In the genomic region with DNA sequence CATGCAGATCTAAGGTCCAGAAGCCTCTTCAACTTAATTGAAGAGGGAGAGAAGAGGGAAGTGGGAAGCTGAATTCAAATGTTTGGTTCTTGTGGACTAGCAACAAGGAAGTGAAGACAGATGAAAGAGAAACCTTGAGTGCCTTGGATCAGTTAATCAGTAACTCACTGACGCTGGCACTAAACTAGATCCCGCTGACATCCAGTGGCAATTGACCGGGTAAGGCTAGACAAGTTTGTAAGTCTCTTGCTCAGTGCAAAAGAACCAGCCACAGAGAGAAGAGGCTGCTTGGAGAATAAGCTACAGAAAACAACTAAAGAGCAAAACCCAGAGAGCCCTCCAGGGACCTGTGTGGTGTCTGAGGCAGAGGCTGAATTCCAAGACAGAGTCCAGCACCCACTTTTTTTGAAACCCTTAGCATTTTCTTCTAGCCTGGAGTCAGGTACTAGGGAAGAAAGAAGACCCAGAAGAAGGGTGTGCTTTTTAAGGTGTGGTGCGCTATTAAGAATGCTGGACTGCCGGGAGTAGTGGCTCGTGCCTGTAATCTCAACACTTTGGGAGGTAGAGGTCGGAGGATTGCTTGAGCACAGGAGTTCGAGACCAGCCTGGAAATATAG, we compare ENCODE assay signal across 1 cellular context.
TF ChIP-seq lines count a peak whose summit lies in the region.

No MANE protein-coding gene starts in this region.

TF ChIP-seq in HepG2, 621 proteins besides CTCF, POLR2A, EP300 and RAD21 (continued from another document and continues in another):
- TF ChIP-seq CEBPZ (IDR thresholded peaks at IDR 0.05; ENCODE audit: low read length) (no peak), FUBP1 (CRISPR knock-in tag; IDR thresholded peaks at IDR 0.05; ENCODE audit: borderline replicate concordance) (no peak), FOXP4 (CRISPR knock-in tag; IDR thresholded peaks at IDR 0.05) (peak; percentile 41), JDP2 (CRISPR knock-in tag; IDR thresholded peaks at IDR 0.05; ENCODE audit: borderline replicate concordance) (no peak), ARID3A (IDR thresholded peaks at IDR 0.05; ENCODE audit: low read depth, low read length) (peak; percentile 64; the same call in 1 of the 2 replicates), BRCA1 (CRISPR knock-in tag; IDR thresholded peaks at IDR 0.05) (no peak), ZBTB3 (CRISPR knock-in tag; IDR thresholded peaks at IDR 0.05; ENCODE audit: borderline replicate concordance, low read depth) (no peak), IKZF5 (CRISPR knock-in tag; IDR thresholded peaks at IDR 0.05) (no peak; the same call in 1 of the 2 replicates), ZNF616 (CRISPR knock-in tag; IDR thresholded peaks at IDR 0.05; ENCODE audit: low read depth) (no peak), RXRB (CRISPR knock-in tag; IDR thresholded peaks at IDR 0.05; ENCODE audit: borderline replicate concordance) (peak; percentile 25; the same call in 1 of the 2 replicates), HOMEZ (CRISPR knock-in tag; IDR thresholded peaks at IDR 0.05; ENCODE audit: low read depth) (peak; percentile 30; the same call in 1 of the 2 replicates), ZNF83 (CRISPR knock-in tag; IDR thresholded peaks at IDR 0.05; ENCODE audit: borderline replicate concordance) (no peak), ZNF777 (CRISPR knock-in tag; IDR thresholded peaks at IDR 0.05) (no peak), ZNF543 (CRISPR knock-in tag; IDR thresholded peaks at IDR 0.05) (0 out of 2 replicates have a peak, but pooled peaks have one; percentile 33), PCBP1 (IDR thresholded peaks at IDR 0.05; ENCODE audit: borderline replicate concordance, low read depth, low read length) (no peak), HHEX (CRISPR knock-in tag; IDR thresholded peaks at IDR 0.05) (no peak), ESRRA (CRISPR knock-in tag; IDR thresholded peaks at IDR 0.05; ENCODE audit: low read depth) (no peak), ZNF367 (CRISPR knock-in tag; IDR thresholded peaks at IDR 0.05; ENCODE audit: borderline replicate concordance) (no peak), ZNF292 (CRISPR knock-in tag; IDR thresholded peaks at IDR 0.05; ENCODE audit: borderline replicate concordance, low read depth) (peak; percentile 22; the same call in 1 of the 2 replicates), RFX1 (IDR thresholded peaks at IDR 0.05) (no peak), NCOA2 (CRISPR knock-in tag; IDR thresholded peaks at IDR 0.05) (peak; percentile 26; the same call in 1 of the 2 replicates), GRHL1 (CRISPR knock-in tag; conservative IDR thresholded peaks at IDR 0.05) (no peak), TRIM24 (CRISPR knock-in tag; IDR thresholded peaks at IDR 0.05) (no peak), SKI (IDR thresholded peaks at IDR 0.05; ENCODE audit: partially characterized antibody) (peak; percentile 12), MEF2D (CRISPR knock-in tag; IDR thresholded peaks at IDR 0.05) (no peak), ZNF274 (CRISPR knock-in tag; IDR thresholded peaks at IDR 0.05) (no peak), PBX3 (CRISPR knock-in tag; IDR thresholded peaks at IDR 0.05; ENCODE audit: borderline replicate concordance) (no peak)
- TF ChIP-seq, protein P1, sequence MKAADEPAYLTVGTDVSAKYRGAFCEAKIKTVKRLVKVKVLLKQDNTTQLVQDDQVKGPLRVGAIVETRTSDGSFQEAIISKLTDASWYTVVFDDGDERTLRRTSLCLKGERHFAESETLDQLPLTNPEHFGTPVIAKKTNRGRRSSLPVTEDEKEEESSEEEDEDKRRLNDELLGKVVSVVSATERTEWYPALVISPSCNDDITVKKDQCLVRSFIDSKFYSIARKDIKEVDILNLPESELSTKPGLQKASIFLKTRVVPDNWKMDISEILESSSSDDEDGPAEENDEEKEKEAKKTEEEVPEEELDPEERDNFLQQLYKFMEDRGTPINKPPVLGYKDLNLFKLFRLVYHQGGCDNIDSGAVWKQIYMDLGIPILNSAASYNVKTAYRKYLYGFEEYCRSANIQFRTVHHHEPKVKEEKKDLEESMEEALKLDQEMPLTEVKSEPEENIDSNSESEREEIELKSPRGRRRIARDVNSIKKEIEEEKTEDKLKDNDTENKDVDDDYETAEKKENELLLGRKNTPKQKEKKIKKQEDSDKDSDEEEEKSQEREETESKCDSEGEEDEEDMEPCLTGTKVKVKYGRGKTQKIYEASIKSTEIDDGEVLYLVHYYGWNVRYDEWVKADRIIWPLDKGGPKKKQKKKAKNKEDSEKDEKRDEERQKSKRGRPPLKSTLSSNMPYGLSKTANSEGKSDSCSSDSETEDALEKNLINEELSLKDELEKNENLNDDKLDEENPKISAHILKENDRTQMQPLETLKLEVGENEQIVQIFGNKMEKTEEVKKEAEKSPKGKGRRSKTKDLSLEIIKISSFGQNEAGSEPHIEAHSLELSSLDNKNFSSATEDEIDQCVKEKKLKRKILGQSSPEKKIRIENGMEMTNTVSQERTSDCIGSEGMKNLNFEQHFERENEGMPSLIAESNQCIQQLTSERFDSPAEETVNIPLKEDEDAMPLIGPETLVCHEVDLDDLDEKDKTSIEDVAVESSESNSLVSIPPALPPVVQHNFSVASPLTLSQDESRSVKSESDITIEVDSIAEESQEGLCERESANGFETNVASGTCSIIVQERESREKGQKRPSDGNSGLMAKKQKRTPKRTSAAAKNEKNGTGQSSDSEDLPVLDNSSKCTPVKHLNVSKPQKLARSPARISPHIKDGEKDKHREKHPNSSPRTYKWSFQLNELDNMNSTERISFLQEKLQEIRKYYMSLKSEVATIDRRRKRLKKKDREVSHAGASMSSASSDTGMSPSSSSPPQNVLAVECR (CRISPR knock-in tag; IDR thresholded peaks at IDR 0.05; ENCODE audit: borderline replicate concordance): 0 out of 2 replicates have a peak, but pooled peaks have one; percentile 55
- TF ChIP-seq, protein P2, sequence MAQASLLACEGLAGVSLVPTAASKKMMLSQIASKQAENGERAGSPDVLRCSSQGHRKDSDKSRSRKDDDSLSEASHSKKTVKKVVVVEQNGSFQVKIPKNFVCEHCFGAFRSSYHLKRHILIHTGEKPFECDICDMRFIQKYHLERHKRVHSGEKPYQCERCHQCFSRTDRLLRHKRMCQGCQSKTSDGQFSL (CRISPR knock-in tag; IDR thresholded peaks at IDR 0.05): no peak
- TF ChIP-seq, protein P3, sequence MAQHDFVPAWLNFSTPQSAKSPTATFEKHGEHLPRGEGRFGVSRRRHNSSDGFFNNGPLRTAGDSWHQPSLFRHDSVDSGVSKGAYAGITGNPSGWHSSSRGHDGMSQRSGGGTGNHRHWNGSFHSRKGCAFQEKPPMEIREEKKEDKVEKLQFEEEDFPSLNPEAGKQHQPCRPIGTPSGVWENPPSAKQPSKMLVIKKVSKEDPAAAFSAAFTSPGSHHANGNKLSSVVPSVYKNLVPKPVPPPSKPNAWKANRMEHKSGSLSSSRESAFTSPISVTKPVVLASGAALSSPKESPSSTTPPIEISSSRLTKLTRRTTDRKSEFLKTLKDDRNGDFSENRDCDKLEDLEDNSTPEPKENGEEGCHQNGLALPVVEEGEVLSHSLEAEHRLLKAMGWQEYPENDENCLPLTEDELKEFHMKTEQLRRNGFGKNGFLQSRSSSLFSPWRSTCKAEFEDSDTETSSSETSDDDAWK (CRISPR knock-in tag; IDR thresholded peaks at IDR 0.05): no peak
